11 cellular contexts compared by ENCODE assay signal in the genomic region with DNA sequence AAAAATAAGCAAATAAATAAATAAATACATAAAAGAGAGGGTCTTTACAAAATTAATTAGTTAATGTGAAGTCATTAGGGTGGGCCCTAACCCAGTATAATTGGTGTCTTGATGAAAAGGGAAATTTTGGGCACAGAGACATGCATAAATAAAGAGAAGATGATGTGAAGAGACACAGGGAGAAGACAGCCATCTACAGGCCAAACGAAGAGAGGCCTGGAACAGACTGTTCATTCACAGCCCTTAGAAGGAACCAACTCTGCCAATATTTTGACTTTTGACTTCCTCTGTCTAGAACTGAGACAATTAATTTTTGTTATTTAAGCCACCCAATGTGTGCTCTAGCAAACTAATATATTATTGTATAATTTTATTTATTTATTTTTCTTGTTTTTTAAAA. TPM values are rescaled to one million over a fixed set of nuclear protein-coding genes. Genes with fewer than 3 reads are reported as not detected.
DNase-seq lines count a peak whose midpoint lies in the region; ATAC-seq and TF ChIP-seq lines count a peak whose summit lies in the region.
"Had no signal": no experiment of that assay in that cellular context is flagged by ENCODE, and none has a peak within 500 bp of the region (broad histone marks: within the 10 kb centered on the region; RNA-seq: fewer than 3 reads in every experiment).

No MANE protein-coding gene starts in this region.

- CTCF ChIA-PET in BJ (lab: Yijun Ruan, JAX), result interaction anchor here (0.6 to 3.5 kb wide), 2 partner anchors 30 to 251 kb away, joined by 3 to 13 read pairs; no protein-coding TSS in a partner anchor

- H3K27ac ChIP-seq in effector memory CD4-positive, alpha-beta T cell (ENCODE audit: insufficient read depth, low read length, poor library complexity, severe bottlenecking), result no peak overlapping the region
- H3K27ac ChIP-seq: spleen had no signal

- TF ChIP-seq CTCF in BJ (IDR thresholded peaks at IDR 0.05; ENCODE audit: insufficient read depth, low read depth, low read length) (peak; percentile 62), GM20000 (IDR thresholded peaks at IDR 0.05; ENCODE audit: extremely low read depth, missing control alignments) (peak; percentile 63), kidney epithelial cell (IDR thresholded peaks at IDR 0.05; ENCODE audit: insufficient read depth, low read length, poor library complexity, severe bottlenecking) (peak; percentile 52)

- H3K4me3 ChIP-seq in BJ (ENCODE audit: low read depth, low read length), result no peak overlapping the region
- H3K4me3 ChIP-seq in kidney epithelial cell (ENCODE audit: low read depth, low read length), result no peak overlapping the region
- no peak overlapping the region for H3K4me3 ChIP-seq in effector memory CD4-positive, alpha-beta T cell (ENCODE audit: insufficient read depth, low read depth, low read length, poor library complexity, severe bottlenecking)
- H3K4me3 ChIP-seq: K562, spleen had no signal

- POLR2A ChIA-PET in BJ (lab: Charles Lee), result no interaction called here

- H3K36me3 ChIP-seq in BJ (ENCODE audit: control insufficient read depth, insufficient read depth, low read length) (no peaks in the 10 kb centered on the region), kidney epithelial cell (ENCODE audit: control insufficient read depth, insufficient read depth, low read length) (no peaks in the 10 kb centered on the region)
- no peaks in the 10 kb centered on the region for H3K36me3 ChIP-seq in effector memory CD4-positive, alpha-beta T cell (ENCODE audit: control insufficient read depth, insufficient read depth, low read length)
- H3K36me3 ChIP-seq: spleen had no signal

- DNase-seq in BJ (ENCODE audit: low read depth) (no peak), GM20000 (ENCODE audit: low spot score) (peak; percentile 16), SW480 (ENCODE audit: low spot score) (peak; percentile 11), kidney epithelial cell (ENCODE audit: low read depth) (no peak), SK-N-DZ (ENCODE audit: low spot score) (no peak)
- DNase-seq in effector memory CD4-positive, alpha-beta T cell, result no peak
- DNase-seq in stimulated activated CD4-positive, alpha-beta T cell treated with anti-CD3 and anti-CD28 coated beads, Interleukin-4, amount 100 ng/mL, for 1 hour, result no peak
- DNase-seq: activated CD8-positive, alpha-beta memory T cell treated with anti-CD3 and anti-CD28 coated beads for 24 hours; spleen had no signal

- no peaks in the 10 kb centered on the region for H3K9me3 ChIP-seq in effector memory CD4-positive, alpha-beta T cell (ENCODE audit: control insufficient read depth, low read length)

- no peaks in the 10 kb centered on the region for H3K27me3 ChIP-seq in BJ (ENCODE audit: control insufficient read depth, insufficient read depth, low read length)
- no peaks in the 10 kb centered on the region for H3K27me3 ChIP-seq in kidney epithelial cell (ENCODE audit: control insufficient read depth, insufficient read depth, low read length)
- peaks cover 6% of the 10 kb centered on the region for H3K27me3 ChIP-seq in effector memory CD4-positive, alpha-beta T cell (replicated peaks; ENCODE audit: control insufficient read depth, insufficient read depth, low read length, poor library complexity, severe bottlenecking)

- ATAC-seq in HG03571 (IDR thresholded peaks at IDR 0.05; ENCODE audit: unreplicated experiment), result no peak
- ATAC-seq: K562 had no signal

- H3K4me1 ChIP-seq in effector memory CD4-positive, alpha-beta T cell (ENCODE audit: control insufficient read depth, insufficient read depth, low read length, poor library complexity, severe bottlenecking), result no peaks in the 10 kb centered on the region
- H3K4me1 ChIP-seq: spleen had no signal

RNA-seq across cellular contexts. Expression of gene SELENOK, which starts 29.6 kb away (rescaled TPM):
- 20.3 and 37.0 TPM in 2 replicates for polyA plus RNA-seq in BJ (2011; rRNA removed)
- polyA minus RNA-seq in BJ (2011; rRNA and poly(A)+ RNA removed), result 4.4 and 5.5 TPM in 2 replicates
- total RNA-seq in kidney epithelial cell, result 58.4 and 67.5 TPM in 2 replicates
- polyA plus RNA-seq in SK-N-DZ (2014; cell fraction: cytosol; rRNA removed), result 32.5 and 61.2 TPM in 2 replicates
- 25.1 and 29.2 TPM in 2 replicates for polyA plus RNA-seq in SK-N-DZ (2014; cell fraction: nucleus; rRNA removed)

RNA-seq across cellular contexts. Expression of gene ACTR8, which starts 39.3 kb away (rescaled TPM):
- 33.0 and 36.8 TPM in 2 replicates for polyA plus RNA-seq in BJ (2011; rRNA removed)
- 26.0 and 29.1 TPM in 2 replicates for polyA minus RNA-seq in BJ (2011; rRNA and poly(A)+ RNA removed)
- 31.3 and 39.2 TPM in 2 replicates for total RNA-seq in kidney epithelial cell
- polyA plus RNA-seq in SK-N-DZ (2014; cell fraction: cytosol; rRNA removed), result 12.6 and 19.9 TPM in 2 replicates
- polyA plus RNA-seq in SK-N-DZ (2014; cell fraction: nucleus; rRNA removed), result 14.2 and 23.2 TPM in 2 replicates

Comparison
In these comparisons a context has a peak if more than half of its experiments do, and no peak if none do; other contexts are left out.
1. DNase-seq: peak in GM20000 (single experiment) and SW480 (single experiment); none in BJ (single experiment), kidney epithelial cell (single experiment), effector memory CD4-positive, alpha-beta T cell (0 of 3), SK-N-DZ (single experiment) and stimulated activated CD4-positive, alpha-beta T cell treated with anti-CD3 and anti-CD28 coated beads, Interleukin-4, amount 100 ng/mL, for 1 hour (single experiment).
2. Peak in every context shown above with its lines, with median percentiles within 50 percentile points of each other: CTCF ChIP-seq.